ENCODE assay signal across 2 cellular contexts in the genomic region with DNA sequence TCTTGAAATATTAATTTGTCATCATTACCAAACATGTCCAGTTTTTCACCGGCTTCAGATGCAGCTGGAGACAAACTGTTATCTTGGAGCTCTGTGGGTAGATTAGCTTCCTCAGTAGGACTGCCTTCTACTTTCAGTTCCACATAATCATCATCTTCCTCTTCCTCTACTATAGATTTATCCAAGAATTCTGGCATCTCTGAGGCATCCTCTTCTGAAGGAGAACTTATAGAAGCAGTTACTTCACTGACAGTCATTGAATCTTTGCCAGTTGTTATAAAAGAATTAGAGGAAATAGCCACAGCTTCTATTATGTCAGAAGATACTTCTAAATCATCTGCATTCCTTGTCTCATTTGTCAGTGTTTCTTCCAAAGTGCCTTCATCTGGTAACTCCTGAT.
TF ChIP-seq lines count a peak whose summit lies in the region.

No MANE protein-coding gene starts in this region.

TF ChIP-seq in endothelial cell of umbilical vein, 7 proteins besides CTCF, POLR2A, EP300 and RAD21 (continued from another document):
- TF ChIP-seq, protein P1, sequence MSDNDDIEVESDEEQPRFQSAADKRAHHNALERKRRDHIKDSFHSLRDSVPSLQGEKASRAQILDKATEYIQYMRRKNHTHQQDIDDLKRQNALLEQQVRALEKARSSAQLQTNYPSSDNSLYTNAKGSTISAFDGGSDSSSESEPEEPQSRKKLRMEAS (IDR thresholded peaks at IDR 0.05; ENCODE audit: insufficient read depth, insufficient read length), result no peak

TF ChIP-seq in WTC11, 78 proteins besides CTCF, POLR2A, EP300 and RAD21:
- TF ChIP-seq, protein P2, sequence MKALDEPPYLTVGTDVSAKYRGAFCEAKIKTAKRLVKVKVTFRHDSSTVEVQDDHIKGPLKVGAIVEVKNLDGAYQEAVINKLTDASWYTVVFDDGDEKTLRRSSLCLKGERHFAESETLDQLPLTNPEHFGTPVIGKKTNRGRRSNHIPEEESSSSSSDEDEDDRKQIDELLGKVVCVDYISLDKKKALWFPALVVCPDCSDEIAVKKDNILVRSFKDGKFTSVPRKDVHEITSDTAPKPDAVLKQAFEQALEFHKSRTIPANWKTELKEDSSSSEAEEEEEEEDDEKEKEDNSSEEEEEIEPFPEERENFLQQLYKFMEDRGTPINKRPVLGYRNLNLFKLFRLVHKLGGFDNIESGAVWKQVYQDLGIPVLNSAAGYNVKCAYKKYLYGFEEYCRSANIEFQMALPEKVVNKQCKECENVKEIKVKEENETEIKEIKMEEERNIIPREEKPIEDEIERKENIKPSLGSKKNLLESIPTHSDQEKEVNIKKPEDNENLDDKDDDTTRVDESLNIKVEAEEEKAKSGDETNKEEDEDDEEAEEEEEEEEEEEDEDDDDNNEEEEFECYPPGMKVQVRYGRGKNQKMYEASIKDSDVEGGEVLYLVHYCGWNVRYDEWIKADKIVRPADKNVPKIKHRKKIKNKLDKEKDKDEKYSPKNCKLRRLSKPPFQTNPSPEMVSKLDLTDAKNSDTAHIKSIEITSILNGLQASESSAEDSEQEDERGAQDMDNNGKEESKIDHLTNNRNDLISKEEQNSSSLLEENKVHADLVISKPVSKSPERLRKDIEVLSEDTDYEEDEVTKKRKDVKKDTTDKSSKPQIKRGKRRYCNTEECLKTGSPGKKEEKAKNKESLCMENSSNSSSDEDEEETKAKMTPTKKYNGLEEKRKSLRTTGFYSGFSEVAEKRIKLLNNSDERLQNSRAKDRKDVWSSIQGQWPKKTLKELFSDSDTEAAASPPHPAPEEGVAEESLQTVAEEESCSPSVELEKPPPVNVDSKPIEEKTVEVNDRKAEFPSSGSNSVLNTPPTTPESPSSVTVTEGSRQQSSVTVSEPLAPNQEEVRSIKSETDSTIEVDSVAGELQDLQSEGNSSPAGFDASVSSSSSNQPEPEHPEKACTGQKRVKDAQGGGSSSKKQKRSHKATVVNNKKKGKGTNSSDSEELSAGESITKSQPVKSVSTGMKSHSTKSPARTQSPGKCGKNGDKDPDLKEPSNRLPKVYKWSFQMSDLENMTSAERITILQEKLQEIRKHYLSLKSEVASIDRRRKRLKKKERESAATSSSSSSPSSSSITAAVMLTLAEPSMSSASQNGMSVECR (CRISPR knock-in tag; IDR thresholded peaks at IDR 0.05; ENCODE audit: borderline replicate concordance), result no peak
- TF ChIP-seq FOXP1 (CRISPR knock-in tag; IDR thresholded peaks at IDR 0.05; ENCODE audit: borderline replicate concordance), result no peak
- no peak for TF ChIP-seq NFYB (CRISPR knock-in tag; conservative IDR thresholded peaks at IDR 0.05; ENCODE audit: low read depth)
- TF ChIP-seq ESRRA (CRISPR knock-in tag; IDR thresholded peaks at IDR 0.05; ENCODE audit: borderline replicate concordance), result no peak
- TF ChIP-seq OVOL2 (CRISPR knock-in tag; IDR thresholded peaks at IDR 0.05; ENCODE audit: borderline replicate concordance), result no peak
- TF ChIP-seq IRF2 (CRISPR knock-in tag; IDR thresholded peaks at IDR 0.05; ENCODE audit: borderline replicate concordance, low read depth), result no peak
- no peak for TF ChIP-seq PRRX2 (CRISPR knock-in tag; IDR thresholded peaks at IDR 0.05)
- TF ChIP-seq, protein P3, sequence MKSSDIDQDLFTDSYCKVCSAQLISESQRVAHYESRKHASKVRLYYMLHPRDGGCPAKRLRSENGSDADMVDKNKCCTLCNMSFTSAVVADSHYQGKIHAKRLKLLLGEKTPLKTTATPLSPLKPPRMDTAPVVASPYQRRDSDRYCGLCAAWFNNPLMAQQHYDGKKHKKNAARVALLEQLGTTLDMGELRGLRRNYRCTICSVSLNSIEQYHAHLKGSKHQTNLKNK (CRISPR knock-in tag; IDR thresholded peaks at IDR 0.05), result no peak
- TF ChIP-seq JUN (CRISPR knock-in tag; IDR thresholded peaks at IDR 0.05), result no peak
- TF ChIP-seq FOXJ3 (CRISPR knock-in tag; IDR thresholded peaks at IDR 0.05; ENCODE audit: borderline replicate concordance), result no peak
- no peak for TF ChIP-seq TEAD4 (CRISPR knock-in tag; IDR thresholded peaks at IDR 0.05)
- TF ChIP-seq, protein P4, sequence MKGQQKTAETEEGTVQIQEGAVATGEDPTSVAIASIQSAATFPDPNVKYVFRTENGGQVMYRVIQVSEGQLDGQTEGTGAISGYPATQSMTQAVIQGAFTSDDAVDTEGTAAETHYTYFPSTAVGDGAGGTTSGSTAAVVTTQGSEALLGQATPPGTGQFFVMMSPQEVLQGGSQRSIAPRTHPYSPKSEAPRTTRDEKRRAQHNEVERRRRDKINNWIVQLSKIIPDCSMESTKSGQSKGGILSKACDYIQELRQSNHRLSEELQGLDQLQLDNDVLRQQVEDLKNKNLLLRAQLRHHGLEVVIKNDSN (CRISPR knock-in tag; IDR thresholded peaks at IDR 0.05), result no peak
